Comparison of ENCODE assay signal across 27 cellular contexts in the genomic region with DNA sequence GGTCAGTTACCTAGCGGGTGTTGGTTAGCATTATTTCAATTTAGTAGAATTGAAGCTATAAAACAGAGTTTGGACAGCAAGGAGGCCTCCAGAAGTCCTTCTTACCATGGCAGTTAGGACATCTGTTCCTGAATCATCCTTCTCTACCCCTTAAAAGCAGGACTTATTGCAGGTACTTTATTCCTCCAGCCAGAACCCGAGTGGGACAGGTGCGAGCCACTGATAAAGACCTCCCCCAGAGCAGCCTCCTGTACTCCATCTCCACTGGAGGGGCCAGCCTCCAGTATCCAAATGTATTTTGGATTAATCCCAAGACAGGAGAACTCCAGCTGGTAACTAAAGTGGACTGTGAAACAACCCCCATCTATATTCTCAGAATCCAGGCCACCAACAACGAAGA.
"Had no signal": no experiment of that assay in that cellular context is flagged by ENCODE, and none has a peak within 500 bp of the region (broad histone marks: within the 10 kb centered on the region; RNA-seq: fewer than 3 reads in every experiment).

No MANE protein-coding gene starts in this region.

- H3K9me3 ChIP-seq: colonic mucosa, esophagus muscularis mucosa, gastroesophageal sphincter, heart left ventricle, mucosa of descending colon, right atrium auricular region, testis, tibial artery had no signal

- H3K4me2 ChIP-seq: hepatocyte, neural progenitor cell, smooth muscle cell had no signal

- H2AFZ ChIP-seq: hepatocyte, neural progenitor cell, parathyroid adenoma had no signal

- H3K27ac ChIP-seq: colonic mucosa, epithelial cell of prostate, esophagus muscularis mucosa, foreskin keratinocyte, gastroesophageal sphincter, heart left ventricle, hepatocyte, neural progenitor cell, parathyroid adenoma, right atrium auricular region, testis, tibial artery had no signal

- H3K79me2 ChIP-seq: hepatocyte, parathyroid adenoma had no signal

- DNase-seq: colonic mucosa; effector CD8-positive, alpha-beta T cell; endodermal cell; foreskin keratinocyte; heart left ventricle; kidney; mucosa of descending colon; naive thymus-derived CD4-positive, alpha-beta T cell; stimulated activated CD4-positive, alpha-beta T cell treated with anti-CD3 and anti-CD28 coated beads, Interleukin-12 subunit alpha, Interleukin-12 subunit beta, amount 100 ng/mL, for 4 hours; stimulated activated CD4-positive, alpha-beta T cell treated with anti-CD3 and anti-CD28 coated beads, Interleukin-1b, Interleukin-23, amount 100 ng/mL, for 48 hours; stimulated activated CD4-positive, alpha-beta T cell treated with anti-CD3 and anti-CD28 coated beads, Interleukin-4, amount 100 ng/mL, for 1 hour; stimulated activated naive CD4-positive, alpha-beta T cell treated with Interleukin-2 at 50 U/mL for 16 hours; substantia nigra; testis had no signal

- H3K27me3 ChIP-seq: colonic mucosa, esophagus muscularis mucosa, foreskin keratinocyte, gastroesophageal sphincter, hepatocyte, neural progenitor cell, right atrium auricular region, testis, tibial artery had no signal

- H3K9ac ChIP-seq: neural progenitor cell, parathyroid adenoma had no signal

- H3K4me1 ChIP-seq: colonic mucosa, foreskin keratinocyte, right atrium auricular region, testis, tibial artery had no signal

- ATAC-seq: foreskin keratinocyte; gastroesophageal sphincter; heart left ventricle; left lobe of liver; mucosa of descending colon; naive thymus-derived CD4-positive, alpha-beta T cell; sciatic nerve; stimulated activated effector memory CD8-positive, alpha-beta T cell treated with anti-CD3 and anti-CD28 coated beads, Interleukin-12 subunit alpha, Interleukin-12 subunit beta, amount 100 ng/mL, for 72 hours had no signal

- H3K36me3 ChIP-seq: colonic mucosa, esophagus muscularis mucosa, gastroesophageal sphincter, heart left ventricle, neural progenitor cell, right atrium auricular region, tibial artery had no signal

- H3K4me3 ChIP-seq: colonic mucosa, esophagus muscularis mucosa, gastroesophageal sphincter, heart left ventricle, hepatocyte, lung, mucosa of descending colon, neural progenitor cell, right atrium auricular region, smooth muscle cell, testis, tibial artery had no signal
